In the genomic region with DNA sequence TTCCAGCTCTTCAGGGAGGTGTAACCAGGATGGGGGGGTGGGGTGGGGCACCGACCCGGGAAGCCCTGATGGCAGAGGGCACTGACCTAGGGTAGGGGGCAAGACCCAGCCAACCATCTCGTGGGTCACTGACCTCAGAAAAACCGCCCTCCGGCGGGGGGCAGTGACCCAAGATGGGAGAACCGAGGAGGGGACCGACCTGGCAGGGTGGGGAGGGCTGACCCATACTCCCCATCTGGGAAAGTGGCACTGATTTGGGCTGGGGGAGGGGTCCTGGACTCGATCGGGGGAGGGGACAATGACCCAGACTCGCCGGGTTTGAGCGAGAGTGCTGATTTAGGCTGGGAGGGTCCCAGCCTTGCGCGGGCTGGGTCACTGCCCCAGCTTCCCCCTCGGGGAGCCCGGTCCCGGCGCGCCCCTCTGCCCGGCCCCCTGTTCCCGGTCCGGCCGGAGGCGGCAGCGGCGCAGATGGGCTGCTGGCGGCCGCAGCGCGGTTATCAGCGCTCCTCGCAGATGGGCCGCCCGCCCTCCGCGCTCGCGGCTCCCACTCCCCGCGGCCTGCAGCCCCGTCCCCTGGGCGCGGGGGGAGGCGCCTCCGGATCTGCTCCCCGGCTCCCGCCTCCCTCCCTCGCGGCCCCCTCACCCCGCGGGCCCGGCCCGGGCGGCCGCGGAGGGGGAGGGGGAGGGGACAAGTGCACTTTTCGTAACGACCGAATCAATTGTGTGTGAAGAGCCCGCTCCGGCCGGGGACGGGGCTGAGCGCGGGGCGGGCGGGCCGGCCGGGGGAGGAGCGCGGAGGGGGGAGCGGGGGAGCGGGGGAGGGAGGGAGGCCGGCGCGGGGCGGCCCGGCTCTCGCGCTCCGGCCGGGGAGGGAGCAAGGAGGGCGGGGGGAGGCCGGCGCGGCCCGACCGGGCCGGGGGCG, we compare ENCODE assay signal across 8 cellular contexts. TPM values are rescaled to one million over a fixed set of nuclear protein-coding genes. Genes with fewer than 3 reads are reported as not detected.
A peak's percentile ranks its signal among the peaks of the same experiment; 100 is the strongest.
DNase-seq lines count a peak whose midpoint lies in the region; ATAC-seq and TF ChIP-seq lines count a peak whose summit lies in the region.

No MANE protein-coding gene starts in this region.

- ATAC-seq in activated CD8-positive, alpha-beta T cell treated with anti-CD3 and anti-CD28 coated beads, Interleukin-2, amount 10 ng/mL, durations not matched to agents 7 days and 5 days: peak; percentile 14
- no peak for ATAC-seq in HG03342 (IDR thresholded peaks at IDR 0.05; ENCODE audit: unreplicated experiment)
- no peak for ATAC-seq in GM21390 (IDR thresholded peaks at IDR 0.05; ENCODE audit: unreplicated experiment)
- no peak for ATAC-seq in GM19467 (IDR thresholded peaks at IDR 0.05; ENCODE audit: unreplicated experiment)

- POLR2A ChIA-PET in activated CD8-positive, alpha-beta T cell treated with anti-CD3 and anti-CD28 coated beads, Interleukin-2, amount 10 ng/mL, durations not matched to agents 7 days and 5 days (lab: Charles Lee): interaction anchor here (1.5 kb wide), 1 partner anchor 47 kb away, joined by 5 read pairs; no protein-coding TSS in a partner anchor

- H3K4me3 Mint-ChIP-seq in activated CD8-positive, alpha-beta T cell treated with anti-CD3 and anti-CD28 coated beads, Interleukin-2, amount 10 ng/mL, durations not matched to agents 7 days and 5 days: peak overlapping the region; percentile 60
- H3K4me3 Mint-ChIP-seq in osteocyte (ENCODE audit: unreplicated experiment): peak overlapping the region; percentile 42

- peaks cover 21% of the 10 kb centered on the region for H3K27me3 Mint-ChIP-seq in activated CD8-positive, alpha-beta T cell treated with anti-CD3 and anti-CD28 coated beads, Interleukin-2, amount 10 ng/mL, durations not matched to agents 7 days and 5 days (ENCODE audit: low read depth)
- peaks cover 3% of the 10 kb centered on the region for H3K27me3 Mint-ChIP-seq in osteocyte (ENCODE audit: unreplicated experiment)

- H3K9me3 Mint-ChIP-seq in activated CD8-positive, alpha-beta T cell treated with anti-CD3 and anti-CD28 coated beads, Interleukin-2, amount 10 ng/mL, durations not matched to agents 7 days and 5 days (ENCODE audit: insufficient read depth): no peaks in the 10 kb centered on the region
- no peaks in the 10 kb centered on the region for H3K9me3 Mint-ChIP-seq in osteocyte (ENCODE audit: unreplicated experiment)

- no peaks in the 10 kb centered on the region for H3K9me3 ChIP-seq in HAP-1

- TF ChIP-seq CTCF in AG09309 (IDR thresholded peaks at IDR 0.05; ENCODE audit: control insufficient read depth, insufficient read depth, low read depth, low read length, missing control alignments) (no peak), fibroblast of pulmonary artery (IDR thresholded peaks at IDR 0.05; ENCODE audit: low read length, missing control alignments) (no peak), osteocyte (IDR thresholded peaks at IDR 0.05) (no peak)

- DNase-seq in AG09309 (ENCODE audit: low read depth) (no peak), HAP-1 (ENCODE audit: low spot score in 2 of 2) (peak; percentile 32 to 70), fibroblast of pulmonary artery (ENCODE audit: low read depth) (no peak), osteocyte (ENCODE audit: extremely low spot score, unreplicated experiment) (no peak)
- DNase-seq in activated CD8-positive, alpha-beta T cell treated with anti-CD3 and anti-CD28 coated beads, Interleukin-2, amount 10 ng/mL, durations not matched to agents 7 days and 5 days: no peak

- H3K4me1 ChIP-seq in HAP-1: no peaks in the 10 kb centered on the region

- H3K36me3 ChIP-seq in HAP-1 (replicated peaks): no peaks in the 10 kb centered on the region

- H3K36me3 Mint-ChIP-seq in activated CD8-positive, alpha-beta T cell treated with anti-CD3 and anti-CD28 coated beads, Interleukin-2, amount 10 ng/mL, durations not matched to agents 7 days and 5 days (ENCODE audit: low read depth): no peaks in the 10 kb centered on the region
- H3K36me3 Mint-ChIP-seq in osteocyte (ENCODE audit: unreplicated experiment): no peaks in the 10 kb centered on the region

- CTCF ChIA-PET in activated CD8-positive, alpha-beta T cell treated with anti-CD3 and anti-CD28 coated beads, Interleukin-2, amount 10 ng/mL, durations not matched to agents 7 days and 5 days (lab: Charles Lee): no interaction called here

- H3K27me3 ChIP-seq in HAP-1 (ENCODE audit: low read depth): peaks cover 10% of the 10 kb centered on the region

- H3K4me1 Mint-ChIP-seq in activated CD8-positive, alpha-beta T cell treated with anti-CD3 and anti-CD28 coated beads, Interleukin-2, amount 10 ng/mL, durations not matched to agents 7 days and 5 days (ENCODE audit: low read depth): peaks cover 48% of the 10 kb centered on the region
- peaks cover 25% of the 10 kb centered on the region for H3K4me1 Mint-ChIP-seq in osteocyte (ENCODE audit: unreplicated experiment)

- H3K4me3 ChIP-seq in AG09309 (ENCODE audit: control insufficient read depth, low read depth, low read length) (peak overlapping the region; percentile 43), HAP-1 (peak overlapping the region; percentile 21), fibroblast of pulmonary artery (replicated peaks; ENCODE audit: low read depth, low read length) (peak overlapping the region; percentile 62)

- in situ Hi-C loops in HAP-1 (cut with MboI; ENCODE audit: low sequenced_read_pairs): no loop called here

- H3K27ac Mint-ChIP-seq in activated CD8-positive, alpha-beta T cell treated with anti-CD3 and anti-CD28 coated beads, Interleukin-2, amount 10 ng/mL, durations not matched to agents 7 days and 5 days: no peak overlapping the region
- H3K27ac Mint-ChIP-seq in osteocyte (ENCODE audit: unreplicated experiment): no peak overlapping the region

RNA-seq across cellular contexts. Expression of gene NOL4L, which starts 2.2 kb away (rescaled TPM):
- 10 to 100 TPM; 22.2 to 24.5 TPM for total RNA-seq in activated CD8-positive, alpha-beta T cell treated with anti-CD3 and anti-CD28 coated beads, Interleukin-2, amount 10 ng/mL, durations not matched to agents 7 days and 5 days
- total RNA-seq in osteocyte: 30.5 and 32.7 TPM in 2 replicates

Comparison
In these comparisons a context has a peak if more than half of its experiments do, and no peak if none do; other contexts are left out.
1. DNase-seq: peak in HAP-1 (2 of 2); none in AG09309 (single experiment), activated CD8-positive, alpha-beta T cell treated with anti-CD3 and anti-CD28 coated beads, Interleukin-2, amount 10 ng/mL, durations not matched to agents 7 days and 5 days (single experiment), fibroblast of pulmonary artery (single experiment) and osteocyte (single experiment).
2. Peak in every context shown above with its lines, with median percentiles within 50 percentile points of each other: H3K4me3 ChIP-seq.